Comparison of ENCODE assay signal across 9 cellular contexts in the genomic region with DNA sequence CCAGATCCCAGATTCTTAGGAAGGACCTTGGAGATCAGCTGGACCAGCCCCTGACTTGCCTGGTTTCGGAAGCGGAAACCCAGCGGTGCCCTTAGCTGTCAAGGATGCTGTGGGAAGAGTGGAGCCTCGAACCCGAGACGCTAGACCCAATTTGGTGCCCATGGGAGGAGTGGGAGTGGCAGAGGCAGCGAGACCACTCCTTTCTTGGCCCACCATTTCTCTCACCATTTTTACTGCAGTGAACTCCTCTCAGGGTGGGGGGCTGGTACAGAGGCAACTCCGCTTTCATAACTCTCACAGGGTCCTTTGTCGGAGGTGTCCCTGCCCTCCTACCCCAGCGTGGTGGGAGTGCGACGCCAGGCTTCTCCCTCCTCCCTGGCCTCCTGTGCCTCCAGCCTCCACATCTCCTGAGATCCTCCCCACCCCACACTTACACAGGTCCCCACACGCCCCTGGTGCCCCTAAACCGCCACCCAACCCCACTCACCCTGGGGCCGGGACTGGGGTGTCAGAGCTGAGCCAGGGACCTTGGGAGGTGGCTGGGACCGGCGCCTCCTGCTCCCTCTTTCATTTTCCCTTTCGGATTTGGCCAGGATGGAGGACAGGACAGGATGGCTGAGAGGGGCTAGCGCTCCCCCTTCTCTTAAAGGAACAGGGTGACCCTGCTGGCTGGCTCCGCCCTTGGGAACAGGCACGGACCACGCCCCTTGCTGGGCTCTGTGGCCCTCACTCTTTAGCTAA. TPM values are rescaled to one million over a fixed set of nuclear protein-coding genes. Genes with fewer than 3 reads are reported as not detected.
DNase-seq lines count a peak whose midpoint lies in the region; ATAC-seq and TF ChIP-seq lines count a peak whose summit lies in the region.
"Had no signal": no experiment of that assay in that cellular context is flagged by ENCODE, and none has a peak within 500 bp of the region (broad histone marks: within the 10 kb centered on the region; RNA-seq: fewer than 3 reads in every experiment).

A gene with protein sequence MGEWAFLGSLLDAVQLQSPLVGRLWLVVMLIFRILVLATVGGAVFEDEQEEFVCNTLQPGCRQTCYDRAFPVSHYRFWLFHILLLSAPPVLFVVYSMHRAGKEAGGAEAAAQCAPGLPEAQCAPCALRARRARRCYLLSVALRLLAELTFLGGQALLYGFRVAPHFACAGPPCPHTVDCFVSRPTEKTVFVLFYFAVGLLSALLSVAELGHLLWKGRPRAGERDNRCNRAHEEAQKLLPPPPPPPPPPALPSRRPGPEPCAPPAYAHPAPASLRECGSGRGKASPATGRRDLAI (minus strand): TSS at position 617 of the 741 bp plus-strand sequence. CDS start 922 bp downstream, outside the sequence.

- TF ChIP-seq CTCF in AG04450 (IDR thresholded peaks at IDR 0.05; ENCODE audit: low read depth, low read length) (no peak), body of pancreas (IDR thresholded peaks at IDR 0.05) (no peak)

- WGBS in body of pancreas, 2 donors, result 69 to 73% methylated on average over 21 of the region's 22 CpGs

- H3K4me1 ChIP-seq in body of pancreas, result peaks cover 13% of the 10 kb centered on the region

- ATAC-seq in naive B cell (ENCODE audit: low read depth in 2 of 2) (no peak), GM19467 (IDR thresholded peaks at IDR 0.05; ENCODE audit: unreplicated experiment) (no peak), body of pancreas (no peak), HG03280 (IDR thresholded peaks at IDR 0.05; ENCODE audit: unreplicated experiment) (no peak)

- POLR2A ChIA-PET in AG04450 (lab: Yijun Ruan, JAX) (no interaction called here), HEK293T (lab: Yijun Ruan, JAX) (interaction anchor here (0.5 to 2.5 kb wide), 4 partner anchors 17 to 199 kb away, joined by 3 to 10 read pairs (median 3); a partner anchor contains a TSS)

- CTCF ChIA-PET in AG04450 (lab: Charles Lee) (interaction anchor here (0.9 to 2.3 kb wide), 7 partner anchors 11 to 196 kb away, joined by 3 to 9 read pairs (median 4); no protein-coding TSS in a partner anchor), HEK293T (lab: Yijun Ruan, JAX) (interaction anchor here (0.9 to 2.5 kb wide), 3 partner anchors 57 to 169 kb away, joined by 3 to 8 read pairs (median 5); no protein-coding TSS in a partner anchor)

- H3K4me3 Mint-ChIP-seq in naive B cell, result peak within 1 kb of the TSS; percentile 56 to 86 (median 64)

- H3K27me3 Mint-ChIP-seq in naive B cell, result peaks cover 5 to 32% (median 32%) of the 10 kb centered on the region in 3 donors

- H3K36me3 ChIP-seq in body of pancreas (replicated peaks in 1 of 2; ENCODE audit: insufficient read depth in 1 of 2, low read depth in 2 of 2), result no peaks in the 10 kb centered on the region

- H3K4me3 ChIP-seq in AG04450 (ENCODE audit: low read depth, low read length) (peak within 1 kb of the TSS; percentile 59), body of pancreas (no peak within 1 kb of the TSS)

- H3K27me3 ChIP-seq in AG04450 (ENCODE audit: control insufficient read depth, insufficient read depth, low read length) (no peaks in the 10 kb centered on the region), body of pancreas (no peaks in the 10 kb centered on the region)

- no peaks in the 10 kb centered on the region for H3K36me3 Mint-ChIP-seq in naive B cell

- intact Hi-C loops in body of pancreas (cut with DNase I), result loop anchor here (5.0 to 10.0 kb wide), 3 partner anchors 71 to 201 kb away; a partner anchor contains a TSS

- peaks cover 7 to 17% (median 12%) of the 10 kb centered on the region in 3 donors for H3K4me1 Mint-ChIP-seq in naive B cell

- no peaks in the 10 kb centered on the region; the same call in 1 of the 2 replicates for H3K9me3 ChIP-seq in AG04450 (ENCODE audit: control insufficient read depth, insufficient read depth, low read length)
- H3K9me3 ChIP-seq in body of pancreas, result no peaks in the 10 kb centered on the region

- H3K9me3 Mint-ChIP-seq in naive B cell, result no peaks in the 10 kb centered on the region

- H3K27ac Mint-ChIP-seq in naive B cell, result no peak within 1 kb of the TSS

- DNase-seq in AG04450 (ENCODE audit: low read depth, low spot score), result no peak
- peak; percentile 1 for DNase-seq in HEK293T (ENCODE audit: extremely low spot score)
- DNase-seq in ecto neural progenitor cell (ENCODE audit: low spot score), result peak; percentile 67
- DNase-seq in naive B cell, result no peak
- DNase-seq in NCI-H2081 treated with DMSO at 0.1 percent for 48 hours (lab: John Stamatoyannopoulos, UW), result no peak
- DNase-seq in body of pancreas, result no peak
- DNase-seq: NCI-H226 had no signal

- H3K27ac ChIP-seq in AG04450 (ENCODE audit: low read depth, low read length), result no peak within 1 kb of the TSS
- H3K27ac ChIP-seq in body of pancreas, result no peak within 1 kb of the TSS

- no peak for TF ChIP-seq POLR2A in body of pancreas (IDR thresholded peaks at IDR 0.05)

TF ChIP-seq in HEK293T, 16 proteins besides CTCF, POLR2A, EP300 and RAD21:
- TF ChIP-seq FOXA1 (IDR thresholded peaks at IDR 0.05), result no peak
- TF ChIP-seq SUZ12 (IDR thresholded peaks at IDR 0.05), result no peak
- TF ChIP-seq BHLHE40 (IDR thresholded peaks at IDR 0.05; ENCODE audit: borderline replicate concordance), result no peak
- no peak for TF ChIP-seq ZNF384 (IDR thresholded peaks at IDR 0.05)
- TF ChIP-seq, protein P1, sequence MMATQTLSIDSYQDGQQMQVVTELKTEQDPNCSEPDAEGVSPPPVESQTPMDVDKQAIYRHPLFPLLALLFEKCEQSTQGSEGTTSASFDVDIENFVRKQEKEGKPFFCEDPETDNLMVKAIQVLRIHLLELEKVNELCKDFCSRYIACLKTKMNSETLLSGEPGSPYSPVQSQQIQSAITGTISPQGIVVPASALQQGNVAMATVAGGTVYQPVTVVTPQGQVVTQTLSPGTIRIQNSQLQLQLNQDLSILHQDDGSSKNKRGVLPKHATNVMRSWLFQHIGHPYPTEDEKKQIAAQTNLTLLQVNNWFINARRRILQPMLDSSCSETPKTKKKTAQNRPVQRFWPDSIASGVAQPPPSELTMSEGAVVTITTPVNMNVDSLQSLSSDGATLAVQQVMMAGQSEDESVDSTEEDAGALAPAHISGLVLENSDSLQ (IDR thresholded peaks at IDR 0.05), result no peak
- TF ChIP-seq ELF4 (IDR thresholded peaks at IDR 0.05), result no peak
- no peak for TF ChIP-seq FOXM1 (IDR thresholded peaks at IDR 0.05; ENCODE audit: borderline replicate concordance)
- no peak for TF ChIP-seq ARNT (IDR thresholded peaks at IDR 0.05)
- no peak for TF ChIP-seq HDGF (IDR thresholded peaks at IDR 0.05; ENCODE audit: borderline replicate concordance)
- TF ChIP-seq NFRKB (IDR thresholded peaks at IDR 0.05), result no peak
- no peak for TF ChIP-seq LEF1 (IDR thresholded peaks at IDR 0.05; ENCODE audit: borderline replicate concordance)
- TF ChIP-seq FOXK2 (IDR thresholded peaks at IDR 0.05), result no peak
- TF ChIP-seq CTBP1 (IDR thresholded peaks at IDR 0.05; ENCODE audit: borderline replicate concordance), result no peak
- no peak for TF ChIP-seq SP1 (IDR thresholded peaks at IDR 0.05)
- no peak for TF ChIP-seq L3MBTL2 (conservative IDR thresholded peaks at IDR 0.05)
- no peak for TF ChIP-seq TARDBP (IDR thresholded peaks at IDR 0.05)

RNA-seq across cellular contexts. Expression of the gene that starts here (rescaled TPM):
- polyA plus RNA-seq in AG04450 (2011; rRNA removed) (0.41 and 0.97 TPM in 2 replicates), naive B cell (ENCODE audit: low read depth in 6 of 6) (under 1 TPM in 2 of 6 donors, not detected in 4; 0.44 to 0.98 TPM)
- 0.39 TPM in 1 of 2 replicates, not detected in the other for polyA minus RNA-seq in AG04450 (2011; rRNA and poly(A)+ RNA removed)
- total RNA-seq in body of pancreas, result 1 to 10 TPM in 1 of 2 donors, not detected in 1; 1.3 TPM

Comparison
In these comparisons a context has a peak if more than half of its experiments do, and no peak if none do; other contexts are left out.
1. DNase-seq: peak in HEK293T (single experiment) and ecto neural progenitor cell (single experiment); none in AG04450 (single experiment), naive B cell (single experiment), NCI-H2081 treated with DMSO at 0.1 percent for 48 hours (single experiment) and body of pancreas (0 of 4).